ENCODE assay signal across 9 cellular contexts in genomic region chr7:128909605-128910568, GRCh38. TPM values are rescaled to one million over a fixed set of nuclear protein-coding genes. Genes with fewer than 3 reads are reported as not detected.
DNase-seq lines count a peak whose midpoint lies in the region; ATAC-seq and TF ChIP-seq lines count a peak whose summit lies in the region.
"Had no signal": no experiment of that assay in that cellular context is flagged by ENCODE, and none has a peak within 500 bp of the region (broad histone marks: within the 10 kb centered on the region; RNA-seq: fewer than 3 reads in every experiment).

No MANE protein-coding gene starts in this region.

- TF ChIP-seq CTCF in astrocyte of the cerebellum (IDR thresholded peaks at IDR 0.05; ENCODE audit: low read depth, low read length, missing control alignments) = no peak

- H3K4me3 ChIP-seq in H7 (ENCODE audit: insufficient read depth, low read depth, low read length) (peak overlapping the region; percentile 67), astrocyte of the cerebellum (ENCODE audit: low read depth, low read length) (peak overlapping the region; percentile 28), iPS-18a (ENCODE audit: low read length) (peak overlapping the region; percentile 72)

- peak; percentile 86 for DNase-seq in H7
- DNase-seq in astrocyte of the cerebellum (ENCODE audit: low read depth) = no peak
- peak; percentile 9 for DNase-seq in smooth muscle cell of the brain vasculature (ENCODE audit: low read depth, low spot score)
- no peak for DNase-seq in activated CD4-positive, alpha-beta T cell treated with anti-CD3 and anti-CD28 coated beads, Interleukin-2, amount 50 U/mL, for 1 hour

- H3K27ac ChIP-seq in iPS-18a (ENCODE audit: low read length) = no peak overlapping the region
- H3K27ac ChIP-seq: Peyer's patch had no signal

- H3K27me3 ChIP-seq in H7 (ENCODE audit: control insufficient read depth, insufficient read depth, low read length) (peaks cover 14% of the 10 kb centered on the region), iPS-18a (ENCODE audit: control insufficient read depth, insufficient read depth, low read length) (peaks cover 24% of the 10 kb centered on the region)

- ATAC-seq in HG03280 (IDR thresholded peaks at IDR 0.05; ENCODE audit: unreplicated experiment) (no peak), HG03378 (IDR thresholded peaks at IDR 0.05; ENCODE audit: unreplicated experiment) (no peak), HG03025 (IDR thresholded peaks at IDR 0.05; ENCODE audit: low FRiP score, unreplicated experiment) (no peak)

- in situ Hi-C loops in astrocyte of the cerebellum (cut with HindIII; ENCODE audit: low sequenced_read_pairs) = no loop called here

- H3K36me3 ChIP-seq in H7 (replicated peaks; ENCODE audit: control insufficient read depth, insufficient read depth, low read length) (no peaks in the 10 kb centered on the region), iPS-18a (ENCODE audit: control insufficient read depth, low read depth, low read length) (no peaks in the 10 kb centered on the region)
- H3K36me3 ChIP-seq: Peyer's patch had no signal

- peak overlapping the region; percentile 9 for H3K9ac ChIP-seq in iPS-18a (ENCODE audit: low read length)

- no peaks in the 10 kb centered on the region for H3K9me3 ChIP-seq in iPS-18a (ENCODE audit: control insufficient read depth, low read depth, low read length)
- H3K9me3 ChIP-seq: Peyer's patch had no signal

- H3K4me1 ChIP-seq in iPS-18a (ENCODE audit: control insufficient read depth, low read depth, low read length) = peaks cover 26% of the 10 kb centered on the region

RNA-seq across cellular contexts. Expression of gene KCP, which starts 0.6 kb away (rescaled TPM):
- 2.5 and 3.4 TPM in 2 replicates for total RNA-seq in H7 (2014; rRNA removed; shearing (Covaris generic))

RNA-seq across cellular contexts. Expression of gene IRF5, which starts 27.8 kb away (rescaled TPM):
- 0.48 and 0.62 TPM in 2 replicates for total RNA-seq in H7 (2014; rRNA removed; shearing (Covaris generic))

RNA-seq across cellular contexts. Expression of gene ATP6V1F, which starts 47.2 kb away (rescaled TPM):
- total RNA-seq in H7 (2014; rRNA removed; shearing (Covaris generic)) = 93.5 and 120 TPM in 2 replicates

Comparison
In these comparisons a context has a peak if more than half of its experiments do, and no peak if none do; other contexts are left out.
1. DNase-seq: peak in H7 (single experiment) and smooth muscle cell of the brain vasculature (single experiment); none in astrocyte of the cerebellum (single experiment) and activated CD4-positive, alpha-beta T cell treated with anti-CD3 and anti-CD28 coated beads, Interleukin-2, amount 50 U/mL, for 1 hour (single experiment).
2. Peak in every context shown above with its lines, with median percentiles within 50 percentile points of each other: H3K4me3 ChIP-seq.